In genomic region chr12:68332726-68333630, GRCh38 we compare ENCODE assay signal across 8 cellular contexts. TPM values are rescaled to one million over a fixed set of nuclear protein-coding genes. Genes with fewer than 3 reads are reported as not detected.
DNase-seq lines count a peak whose midpoint lies in the region; ATAC-seq, FAIRE-seq and TF ChIP-seq lines count a peak whose summit lies in the region.

No MANE protein-coding gene starts in this region.

- TF ChIP-seq EP300 in HepG2 (IDR thresholded peaks at IDR 0.05; ENCODE audit: low read depth in 2 of 2, low read length in 2 of 2) (no peak), HepG2 (CRISPR knock-in tag; IDR thresholded peaks at IDR 0.05; ENCODE audit: borderline replicate concordance) (no peak)

- no peaks in the 10 kb centered on the region for H3K36me3 ChIP-seq in adipocyte (ENCODE audit: control insufficient read depth, insufficient read depth, low read length, severe bottlenecking)
- no peaks in the 10 kb centered on the region for H3K36me3 ChIP-seq in HepG2 (replicated peaks in 1 of 2; ENCODE audit: control insufficient read depth in 1 of 2, insufficient read depth in 2 of 2, low read length in 2 of 2)
- H3K36me3 ChIP-seq in tibial artery, result no peaks in the 10 kb centered on the region

- no peak for DNase-seq in activated T-cell treated with anti-CD3 and anti-CD28 coated beads, Interleukin-2, amount 50 U/mL, for 24 hours
- DNase-seq in activated T-cell treated with anti-CD3 and anti-CD28 coated beads for 4 hours, result no peak
- DNase-seq in adipocyte (ENCODE audit: low read depth), result no peak
- DNase-seq in HepG2 (ENCODE audit: low spot score), result no peak
- DNase-seq in tibial artery, result no peak

- no peak for TF ChIP-seq POLR2A in HepG2 (IDR thresholded peaks at IDR 0.05; ENCODE audit: insufficient read depth in 1 of 2, low read depth in 2 of 2, low read length in 2 of 2)

- H3K36me3 Mint-ChIP-seq in activated T-cell treated with anti-CD3 and anti-CD28 coated beads, Interleukin-2, amount 50 U/mL, for 24 hours (ENCODE audit: low read depth), result peaks cover 18% of the 10 kb centered on the region

- H3K4me1 ChIP-seq in adipocyte (ENCODE audit: control insufficient read depth, insufficient read depth, low read length) (peaks cover 16% of the 10 kb centered on the region), HepG2 (ENCODE audit: insufficient read depth, low read length) (peaks cover 46% of the 10 kb centered on the region), tibial artery (peaks cover 0 to 22% (median 7%) of the 10 kb centered on the region in 4 donors)

- FAIRE-seq in HepG2 (lab: Jason Lieb, UNC), result no peak

- H3K79me2 ChIP-seq in HepG2 (ENCODE audit: insufficient read depth, low read length), result no peaks in the 10 kb centered on the region

- H3K27me3 ChIP-seq in adipocyte (replicated peaks; ENCODE audit: control insufficient read depth, insufficient read depth, low read length) (no peaks in the 10 kb centered on the region), HepG2 (ENCODE audit: control insufficient read depth in 1 of 2, insufficient read depth in 2 of 2, low read length in 2 of 2) (no peaks in the 10 kb centered on the region; a peak in 1 of 5 replicates), tibial artery (no peaks in the 10 kb centered on the region)

- H3K27ac ChIP-seq in HepG2 (ENCODE audit: extremely low read length, insufficient read depth, low read length), result peak overlapping the region; percentile 23
- H3K27ac ChIP-seq in tibial artery, result peak overlapping the region; percentile 73 to 75

- intact Hi-C loops in HepG2 (cut with micrococcal nuclease; ENCODE audit: unreplicated experiment), result loop anchor here (1.0 to 10.0 kb wide), 3 partner anchors 9 to 332 kb away; no protein-coding TSS in a partner anchor
- intact Hi-C loops in tibial artery (cut with DNase I; ENCODE audit: low total_unique reads), result no loop called here

- H3K27me3 Mint-ChIP-seq in activated T-cell treated with anti-CD3 and anti-CD28 coated beads, Interleukin-2, amount 50 U/mL, for 24 hours, result no peaks in the 10 kb centered on the region

- peak overlapping the region; percentile 87 for H3K4me3 Mint-ChIP-seq in activated T-cell treated with anti-CD3 and anti-CD28 coated beads, Interleukin-2, amount 50 U/mL, for 24 hours

- CTCF ChIA-PET in HepG2 (lab: Yijun Ruan, JAX; ENCODE audit: low intra/inter-chr PET ratio, low total read pairs), result no interaction called here

- in situ Hi-C loops in HepG2 (cut with HindIII; ENCODE audit: extremely low pct_ligation_motif_present, low pct_unique_long_range_greater_than_20kb), result no loop called here

- H3K27ac Mint-ChIP-seq in activated T-cell treated with anti-CD3 and anti-CD28 coated beads, Interleukin-2, amount 50 U/mL, for 24 hours, result peak overlapping the region; percentile 87

- H3K9me3 Mint-ChIP-seq in activated T-cell treated with anti-CD3 and anti-CD28 coated beads, Interleukin-2, amount 50 U/mL, for 24 hours, result no peaks in the 10 kb centered on the region

- H4K20me1 ChIP-seq in HepG2 (ENCODE audit: insufficient read depth, low read length), result no peaks in the 10 kb centered on the region

- POLR2A ChIA-PET in HepG2 (lab: Yijun Ruan, JAX), result interaction anchor here (1.0 to 1.6 kb wide), 5 partner anchors 9 to 1064 kb away, joined by 3 to 12 read pairs (median 3); partner anchors contain the start of genes CAND1 and MDM2

- H3K4me3 ChIP-seq in adipocyte (ENCODE audit: low read length) (peak overlapping the region; percentile 98), HepG2 (replicated peaks in 1 of 3; ENCODE audit: insufficient read depth in 1 of 3, low read depth in 2 of 3, low read length in 3 of 3) (peak overlapping the region; percentile 59 to 81 (median 78)), tibial artery (peak overlapping the region; percentile 77 to 85)

- no TSS peak for BruUV-seq in HepG2 (replicated peaks; lab: Mats Ljungman, UMichigan)

- no peak for TF ChIP-seq RAD21 in HepG2 (CRISPR knock-in tag; IDR thresholded peaks at IDR 0.05)

- 48% methylated on average over 18 of the region's 18 CpGs for WGBS in HepG2 (ENCODE audit: low lambda C conversion rate)

- TF ChIP-seq CTCF in HepG2 (CRISPR knock-in tag; IDR thresholded peaks at IDR 0.05) (no peak), tibial artery (IDR thresholded peaks at IDR 0.05) (no peak)

- H3K4me2 ChIP-seq in HepG2 (ENCODE audit: low read depth, low read length), result peak overlapping the region; percentile 79

- H2AFZ ChIP-seq in HepG2 (ENCODE audit: low read length), result peak overlapping the region; percentile 56

- peaks cover 41% of the 10 kb centered on the region for H3K4me1 Mint-ChIP-seq in activated T-cell treated with anti-CD3 and anti-CD28 coated beads, Interleukin-2, amount 50 U/mL, for 24 hours (ENCODE audit: low read depth)

- H3K9me3 ChIP-seq in adipocyte (ENCODE audit: control insufficient read depth, low read length) (no peaks in the 10 kb centered on the region), HepG2 (ENCODE audit: low read length) (no peaks in the 10 kb centered on the region), tibial artery (no peaks in the 10 kb centered on the region)

- ATAC-seq in HepG2 (no peak), HG02678 (IDR thresholded peaks at IDR 0.05; ENCODE audit: unreplicated experiment) (no peak), GM21367 (IDR thresholded peaks at IDR 0.05; ENCODE audit: unreplicated experiment) (no peak), HG03095 (IDR thresholded peaks at IDR 0.05; ENCODE audit: unreplicated experiment) (no peak)

- H3K9ac ChIP-seq in adipocyte (ENCODE audit: low read length), result peak overlapping the region; percentile 81
- H3K9ac ChIP-seq in HepG2 (ENCODE audit: insufficient read depth, low read depth, low read length), result peak overlapping the region; percentile 58; the same call in 1 of the 2 replicates

TF ChIP-seq in HepG2, 621 proteins besides CTCF, POLR2A, EP300 and RAD21 (continues in another document):
- TF ChIP-seq, protein P1, sequence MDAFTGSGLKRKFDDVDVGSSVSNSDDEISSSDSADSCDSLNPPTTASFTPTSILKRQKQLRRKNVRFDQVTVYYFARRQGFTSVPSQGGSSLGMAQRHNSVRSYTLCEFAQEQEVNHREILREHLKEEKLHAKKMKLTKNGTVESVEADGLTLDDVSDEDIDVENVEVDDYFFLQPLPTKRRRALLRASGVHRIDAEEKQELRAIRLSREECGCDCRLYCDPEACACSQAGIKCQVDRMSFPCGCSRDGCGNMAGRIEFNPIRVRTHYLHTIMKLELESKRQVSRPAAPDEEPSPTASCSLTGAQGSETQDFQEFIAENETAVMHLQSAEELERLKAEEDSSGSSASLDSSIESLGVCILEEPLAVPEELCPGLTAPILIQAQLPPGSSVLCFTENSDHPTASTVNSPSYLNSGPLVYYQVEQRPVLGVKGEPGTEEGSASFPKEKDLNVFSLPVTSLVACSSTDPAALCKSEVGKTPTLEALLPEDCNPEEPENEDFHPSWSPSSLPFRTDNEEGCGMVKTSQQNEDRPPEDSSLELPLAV (CRISPR knock-in tag; conservative IDR thresholded peaks at IDR 0.05; ENCODE audit: low read depth), result no peak
- TF ChIP-seq YEATS2 (CRISPR knock-in tag; IDR thresholded peaks at IDR 0.05; ENCODE audit: borderline replicate concordance), result no peak
- TF ChIP-seq, protein P2, sequence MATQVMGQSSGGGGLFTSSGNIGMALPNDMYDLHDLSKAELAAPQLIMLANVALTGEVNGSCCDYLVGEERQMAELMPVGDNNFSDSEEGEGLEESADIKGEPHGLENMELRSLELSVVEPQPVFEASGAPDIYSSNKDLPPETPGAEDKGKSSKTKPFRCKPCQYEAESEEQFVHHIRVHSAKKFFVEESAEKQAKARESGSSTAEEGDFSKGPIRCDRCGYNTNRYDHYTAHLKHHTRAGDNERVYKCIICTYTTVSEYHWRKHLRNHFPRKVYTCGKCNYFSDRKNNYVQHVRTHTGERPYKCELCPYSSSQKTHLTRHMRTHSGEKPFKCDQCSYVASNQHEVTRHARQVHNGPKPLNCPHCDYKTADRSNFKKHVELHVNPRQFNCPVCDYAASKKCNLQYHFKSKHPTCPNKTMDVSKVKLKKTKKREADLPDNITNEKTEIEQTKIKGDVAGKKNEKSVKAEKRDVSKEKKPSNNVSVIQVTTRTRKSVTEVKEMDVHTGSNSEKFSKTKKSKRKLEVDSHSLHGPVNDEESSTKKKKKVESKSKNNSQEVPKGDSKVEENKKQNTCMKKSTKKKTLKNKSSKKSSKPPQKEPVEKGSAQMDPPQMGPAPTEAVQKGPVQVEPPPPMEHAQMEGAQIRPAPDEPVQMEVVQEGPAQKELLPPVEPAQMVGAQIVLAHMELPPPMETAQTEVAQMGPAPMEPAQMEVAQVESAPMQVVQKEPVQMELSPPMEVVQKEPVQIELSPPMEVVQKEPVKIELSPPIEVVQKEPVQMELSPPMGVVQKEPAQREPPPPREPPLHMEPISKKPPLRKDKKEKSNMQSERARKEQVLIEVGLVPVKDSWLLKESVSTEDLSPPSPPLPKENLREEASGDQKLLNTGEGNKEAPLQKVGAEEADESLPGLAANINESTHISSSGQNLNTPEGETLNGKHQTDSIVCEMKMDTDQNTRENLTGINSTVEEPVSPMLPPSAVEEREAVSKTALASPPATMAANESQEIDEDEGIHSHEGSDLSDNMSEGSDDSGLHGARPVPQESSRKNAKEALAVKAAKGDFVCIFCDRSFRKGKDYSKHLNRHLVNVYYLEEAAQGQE (IDR thresholded peaks at IDR 0.05; ENCODE audit: borderline replicate concordance in 1 of 2, low read depth in 1 of 2, low read length in 2 of 2), result no peak

RNA-seq across cellular contexts. Expression of gene MDM1, which starts 0.8 kb away (rescaled TPM):
- 13.0 and 15.2 TPM in 2 replicates for total RNA-seq in HepG2 (2016; rRNA removed; fragmentation: Illumina TruSeq; extraction: Trizol)
- 3.3 and 3.6 TPM in 2 replicates for total RNA-seq in HepG2 (2016; cell fraction: cytosol; rRNA removed; fragmentation: Illumina TruSeq; extraction: Trizol; ENCODE audit: low read depth)
- total RNA-seq in HepG2 (2016; cell fraction: insoluble cytoplasmic fraction; rRNA removed; fragmentation: Illumina TruSeq; extraction: Trizol), result 14.5 and 16.2 TPM in 2 replicates
- total RNA-seq in HepG2 (2016; cell fraction: membrane; rRNA removed; fragmentation: Illumina TruSeq; extraction: Trizol), result 3.5 and 4.6 TPM in 2 replicates
- 31.5 and 36.8 TPM in 2 replicates for total RNA-seq in HepG2 (2016; cell fraction: nucleus; rRNA removed; fragmentation: Illumina TruSeq; extraction: Trizol)
- polyA plus RNA-seq in HepG2 (2011; rRNA removed), result 3.6 and 4.6 TPM in 2 replicates
- 1.0 and 1.5 TPM in 2 replicates for polyA plus RNA-seq in HepG2 (2011; cell fraction: cytosol; rRNA removed)
- 7.7 and 9.1 TPM in 2 replicates for polyA plus RNA-seq in HepG2 (2011; cell fraction: nucleus; rRNA removed)
- 3.2 and 5.0 TPM in 2 replicates for polyA plus RNA-seq in HepG2 (2012)
- 0.46 and 0.75 TPM in 2 replicates for polyA plus RNA-seq in HepG2 (2016; cell fraction: cytosol; fragmentation: Illumina TruSeq; extraction: Trizol; ENCODE audit: low read depth)
- polyA plus RNA-seq in HepG2 (2016; cell fraction: insoluble cytoplasmic fraction; fragmentation: Illumina TruSeq; extraction: Trizol; ENCODE audit: low read depth), result 8.5 and 11.4 TPM in 2 replicates
- 2.0 and 2.5 TPM in 2 replicates for polyA plus RNA-seq in HepG2 (2016; cell fraction: membrane; fragmentation: Illumina TruSeq; extraction: Trizol; ENCODE audit: low read depth)
- 34.8 and 39.2 TPM in 2 replicates for polyA plus RNA-seq in HepG2 (2016; cell fraction: nucleus; fragmentation: Illumina TruSeq; extraction: Trizol; ENCODE audit: insufficient read depth, low read depth)
- polyA minus RNA-seq in HepG2 (2011; rRNA and poly(A)+ RNA removed; ENCODE audit: low replicate concordance), result 0.56 and 3.5 TPM in 2 replicates
- polyA minus RNA-seq in HepG2 (2011; cell fraction: cytosol; rRNA and poly(A)+ RNA removed), result 0.99 and 3.7 TPM in 2 replicates
- polyA minus RNA-seq in HepG2 (2011; cell fraction: nucleus; rRNA and poly(A)+ RNA removed), result 17.5 and 21.4 TPM in 2 replicates
